In genomic region chr3:112561085-112561692, GRCh38 we compare ENCODE assay signal across 8 cellular contexts. TPM values are rescaled to one million over a fixed set of nuclear protein-coding genes. Genes with fewer than 3 reads are reported as not detected.
DNase-seq lines count a peak whose midpoint lies in the region; ATAC-seq and TF ChIP-seq lines count a peak whose summit lies in the region.

No MANE protein-coding gene starts in this region.

- no peaks in the 10 kb centered on the region for H3K9me3 Mint-ChIP-seq in CD4-positive, alpha-beta T cell

- H3K9me3 ChIP-seq in CD4-positive, alpha-beta T cell (ENCODE audit: control insufficient read depth, low read length) = no peaks in the 10 kb centered on the region
- H3K9me3 ChIP-seq in mucosa of stomach (ENCODE audit: control insufficient read depth, low read length) = no peaks in the 10 kb centered on the region

- H3K27me3 ChIP-seq in CD4-positive, alpha-beta T cell (ENCODE audit: control insufficient read depth, insufficient read depth, low read length) = no peaks in the 10 kb centered on the region
- no peaks in the 10 kb centered on the region for H3K27me3 ChIP-seq in mucosa of stomach (ENCODE audit: control insufficient read depth, insufficient read depth, low read length)

- peaks cover 73% of the 10 kb centered on the region for H3K4me1 Mint-ChIP-seq in CD4-positive, alpha-beta T cell (ENCODE audit: low read depth)

- peak overlapping the region; percentile 73 for H3K9ac ChIP-seq in mucosa of stomach (ENCODE audit: low read length)

- peak overlapping the region; percentile 98 for H3K27ac ChIP-seq in CD4-positive, alpha-beta T cell (ENCODE audit: low read depth, low read length)
- peak overlapping the region; percentile 91 for H3K27ac ChIP-seq in epithelial cell of prostate

- no peaks in the 10 kb centered on the region for H3K27me3 Mint-ChIP-seq in CD4-positive, alpha-beta T cell

- H3K4me3 ChIP-seq in mucosa of stomach (ENCODE audit: low read length) = peak overlapping the region; percentile 58

- peaks cover 52% of the 10 kb centered on the region for H3K36me3 Mint-ChIP-seq in CD4-positive, alpha-beta T cell (ENCODE audit: low read depth)

- H3K4me1 ChIP-seq in mucosa of stomach (ENCODE audit: control insufficient read depth, insufficient read depth, low read length) = peaks cover 5% of the 10 kb centered on the region

- CTCF ChIA-PET in CD4-positive, alpha-beta T cell (lab: Charles Lee) = interaction anchor here (1.2 to 1.3 kb wide), 2 partner anchors 10 to 418 kb away, joined by 3 to 5 read pairs; no protein-coding TSS in a partner anchor

- peak overlapping the region; percentile 100 for H3K4me3 Mint-ChIP-seq in CD4-positive, alpha-beta T cell

- peak in 9 of 10 experiments; percentile 24 to 76 (median 52) for DNase-seq in CD4-positive, alpha-beta T cell
- DNase-seq in NCI-H82 treated with DMSO at 0.1 percent for 48 hours (lab: John Stamatoyannopoulos, UW; ENCODE audit: unreplicated experiment) (peak; percentile 45), epithelial cell of prostate (ENCODE audit: low read depth, low spot score) (peak; percentile 49)
- peak; percentile 37 for DNase-seq in activated CD8-positive, alpha-beta memory T cell treated with anti-CD3 and anti-CD28 coated beads, Interleukin-2, amount 50 U/mL, for 1 hour (ENCODE audit: extremely low read depth)
- DNase-seq in stimulated activated CD8-positive, alpha-beta memory T cell treated with anti-CD3 and anti-CD28 coated beads, Interleukin-4, amount 100 ng/mL, for 48 hours = peak; percentile 85

- peak; percentile 44 for ATAC-seq in CD4-positive, alpha-beta T cell (ENCODE audit: poor library complexity)
- peak; percentile 18 for ATAC-seq in GM19324 (IDR thresholded peaks at IDR 0.05; ENCODE audit: low FRiP score, unreplicated experiment)
- peak; percentile 5 for ATAC-seq in HG03442 (IDR thresholded peaks at IDR 0.05; ENCODE audit: unreplicated experiment)

- POLR2A ChIA-PET in CD4-positive, alpha-beta T cell (lab: Charles Lee) = interaction anchor here (0.6 to 2.5 kb wide), 17 partner anchors 9 to 1135 kb away, joined by 3 to 14 read pairs (median 5); partner anchors contain the start of genes ABHD10, BTLA, CD200 and GCSAM

- no peaks in the 10 kb centered on the region for H3K36me3 ChIP-seq in mucosa of stomach (ENCODE audit: control insufficient read depth, insufficient read depth, low read length)

- H3K27ac Mint-ChIP-seq in CD4-positive, alpha-beta T cell = peak overlapping the region; percentile 100

- no peak for TF ChIP-seq CTCF in CD4-positive, alpha-beta T cell (IDR thresholded peaks at IDR 0.05)

- intact Hi-C loops in CD4-positive, alpha-beta T cell (cut with DNase I, micrococcal nuclease) = loop anchor here (5.0 to 10.0 kb wide), 6 partner anchors 414 to 1496 kb away; partner anchors contain the start of genes SPICE1 (in 2 of the 2), ATP6V1A (in 1 of the 2), CCDC191 (in 1 of the 2) and CD200R1 (in 1 of the 2)

RNA-seq across cellular contexts. Expression of gene ATG3, which starts 0.6 kb away (rescaled TPM):
- total RNA-seq in CD4-positive, alpha-beta T cell = 10 to 100 TPM; 43.3 to 43.8 TPM

RNA-seq across cellular contexts. Expression of gene SLC35A5, which starts 0.7 kb away (rescaled TPM):
- total RNA-seq in CD4-positive, alpha-beta T cell = 1 to 10 TPM; 4.6 to 7.3 TPM

Comparison
In these comparisons a context has a peak if more than half of its experiments do, and no peak if none do; other contexts are left out.
1. Peak in every context shown above with its lines: DNase-seq, ATAC-seq, H3K4me3 ChIP-seq and H3K27ac ChIP-seq.